ENCODE assay signal across 28 cellular contexts in genomic region chr19:46693760-46694159, GRCh38. TPM values are rescaled to one million over a fixed set of nuclear protein-coding genes. Genes with fewer than 3 reads are reported as not detected.
"Had no signal": no experiment of that assay in that cellular context is flagged by ENCODE, and none has a peak within 500 bp of the region (broad histone marks: within the 10 kb centered on the region; RNA-seq: fewer than 3 reads in every experiment).

No MANE protein-coding gene starts in this region.

- H3K4me3 ChIP-seq: esophagus muscularis mucosa, gastrocnemius medialis, heart right ventricle, psoas muscle, right lobe of liver, thoracic aorta, transverse colon had no signal

- H3K9me3 Mint-ChIP-seq: effector memory CD8-positive, alpha-beta T cell; naive B cell; nephron progenitor cell; stimulated activated naive B cell treated with anti-CD40 and anti-IgM and Interleukin-4, amounts not matched to agents 10 μg/mL and 1 μg/mL and 100 μg/mL, for 72 hours; stimulated activated naive CD8-positive, alpha-beta T cell treated with anti-CD3 and anti-CD28 coated beads, Interleukin-15, amount 100 ng/mL, for 72 hours had no signal

- H3K27ac ChIP-seq: epithelial cell of prostate, esophagus muscularis mucosa, gastrocnemius medialis, heart right ventricle, neutrophil, psoas muscle, right lobe of liver, thoracic aorta, transverse colon had no signal

- H3K4me3 Mint-ChIP-seq: dendritic cell treated with granulocyte-macrophage colony-stimulating factor and Interleukin-4, amounts not matched to agents 40 ng/mL and 50 ng/mL, for 4 days; effector memory CD8-positive, alpha-beta T cell; naive B cell; nephron progenitor cell; stimulated activated naive B cell treated with anti-CD40 and anti-IgM and Interleukin-4, amounts not matched to agents 10 μg/mL and 1 μg/mL and 100 μg/mL, for 72 hours; stimulated activated naive CD8-positive, alpha-beta T cell treated with anti-CD3 and anti-CD28 coated beads, Interleukin-15, amount 100 ng/mL, for 72 hours had no signal

- FAIRE-seq: islet of Langerhans had no signal

- H3K27me3 Mint-ChIP-seq: dendritic cell treated with granulocyte-macrophage colony-stimulating factor and Interleukin-4, amounts not matched to agents 40 ng/mL and 50 ng/mL, for 4 days; effector memory CD8-positive, alpha-beta T cell; naive B cell; stimulated activated naive B cell treated with anti-CD40 and anti-IgM and Interleukin-4, amounts not matched to agents 10 μg/mL and 1 μg/mL and 100 μg/mL, for 72 hours; stimulated activated naive CD8-positive, alpha-beta T cell treated with anti-CD3 and anti-CD28 coated beads, Interleukin-15, amount 100 ng/mL, for 72 hours had no signal

- H3K9me3 ChIP-seq: esophagus muscularis mucosa, gastrocnemius medialis, heart right ventricle, neutrophil, psoas muscle, right lobe of liver, thoracic aorta, transverse colon had no signal

- H3K27ac Mint-ChIP-seq: dendritic cell treated with granulocyte-macrophage colony-stimulating factor and Interleukin-4, amounts not matched to agents 40 ng/mL and 50 ng/mL, for 4 days; nephron progenitor cell; stimulated activated naive B cell treated with anti-CD40 and anti-IgM and Interleukin-4, amounts not matched to agents 10 μg/mL and 1 μg/mL and 100 μg/mL, for 72 hours had no signal

- DNase-seq: effector memory CD8-positive, alpha-beta T cell; gastrocnemius medialis; heart right ventricle; hypothalamus; kidney glomerular epithelial cell; mesendoderm; naive B cell; nephron progenitor cell; psoas muscle; retina; right lobe of liver; stimulated activated CD4-positive, alpha-beta T cell treated with anti-CD3 and anti-CD28 coated beads, Interleukin-4, amount 100 ng/mL, for 1 hour; stimulated activated CD8-positive, alpha-beta memory T cell treated with anti-CD3 and anti-CD28 coated beads, Interleukin-4, amount 100 ng/mL, for 48 hours; stimulated activated naive B cell treated with anti-CD40 and anti-IgM and Interleukin-4, amounts not matched to agents 10 μg/mL and 1 μg/mL and 100 μg/mL, for 72 hours; stimulated activated naive CD8-positive, alpha-beta T cell treated with anti-CD3 and anti-CD28 coated beads, Interleukin-15, amount 100 ng/mL, for 72 hours; transverse colon had no signal

- ATAC-seq: effector memory CD8-positive, alpha-beta T cell; gastrocnemius medialis; heart right ventricle; psoas muscle; right lobe of liver; stimulated activated naive B cell treated with anti-CD40 and anti-IgM and Interleukin-4, amounts not matched to agents 10 μg/mL and 1 μg/mL and 100 μg/mL, for 72 hours; stimulated activated naive CD8-positive, alpha-beta T cell treated with anti-CD3 and anti-CD28 coated beads, Interleukin-15, amount 100 ng/mL, for 72 hours had no signal

- H3K27me3 ChIP-seq: esophagus muscularis mucosa, gastrocnemius medialis, heart right ventricle, neutrophil, right lobe of liver, transverse colon had no signal

- H3K4me1 Mint-ChIP-seq: stimulated activated naive CD8-positive, alpha-beta T cell treated with anti-CD3 and anti-CD28 coated beads, Interleukin-15, amount 100 ng/mL, for 72 hours had no signal

- H3K4me1 ChIP-seq: gastrocnemius medialis, psoas muscle, right lobe of liver had no signal

RNA-seq across cellular contexts. Expression of gene GNG8, which starts 57.8 kb away (rescaled TPM):
- total RNA-seq: esophagus muscularis mucosa, fibroblast of villous mesenchyme, gastrocnemius medialis, liver, lung microvascular endothelial cell, osteoblast, psoas muscle, right lobe of liver, subcutaneous adipose tissue, thoracic aorta, transverse colon, urinary bladder had no signal
- polyA plus RNA-seq: heart right ventricle, liver, psoas muscle, urinary bladder had no signal
